Comparison of ENCODE assay signal across 2 cellular contexts in the genomic region with DNA sequence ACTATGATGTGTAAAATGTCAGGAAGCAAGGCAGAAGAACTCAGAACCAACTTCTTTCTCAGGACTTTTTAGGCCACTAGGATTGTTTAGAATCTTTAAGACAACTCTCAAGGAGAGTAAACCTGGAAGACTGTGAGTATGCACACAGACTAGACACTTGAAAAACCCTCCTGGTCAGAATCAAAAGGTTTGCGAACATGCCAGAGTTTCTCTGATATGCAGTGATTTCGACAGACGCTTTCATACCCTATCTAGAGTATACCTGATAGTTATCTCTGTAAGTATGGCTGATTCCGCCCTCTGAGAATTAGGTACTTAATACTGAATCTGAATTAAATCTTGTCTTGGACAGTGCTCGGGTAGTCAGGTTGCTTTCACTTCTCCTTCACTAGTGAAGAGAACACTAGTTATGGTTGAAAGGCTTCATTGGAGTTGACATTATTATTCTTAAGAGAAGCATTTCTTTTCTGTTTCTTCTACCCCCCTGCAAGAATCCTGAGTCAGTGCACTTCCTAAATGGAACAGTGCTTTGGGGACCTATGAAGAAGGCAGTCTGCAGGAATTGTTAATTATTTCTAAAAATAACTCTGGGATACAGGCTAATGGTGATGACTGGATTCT.
TF ChIP-seq lines count a peak whose summit lies in the region.

No MANE protein-coding gene starts in this region.

TF ChIP-seq in HEK293, 187 proteins besides CTCF, POLR2A, EP300 and RAD21:
- TF ChIP-seq TRIM28 (IDR thresholded peaks at IDR 0.05; ENCODE audit: borderline replicate concordance, low read length) (no peak), ZBTB1 (tag by site-specific recombination; IDR thresholded peaks at IDR 0.05) (no peak), GLIS1 (tag by site-specific recombination; IDR thresholded peaks at IDR 0.05) (peak; percentile 77), SP7 (tag by site-specific recombination; IDR thresholded peaks at IDR 0.05) (no peak), ZNF239 (tag by site-specific recombination; IDR thresholded peaks at IDR 0.05) (no peak), ZNF174 (tag by site-specific recombination; IDR thresholded peaks at IDR 0.05) (no peak)

TF ChIP-seq in GM12878, 131 proteins besides CTCF, POLR2A, EP300 and RAD21:
- TF ChIP-seq SPI1 (IDR thresholded peaks at IDR 0.05; ENCODE audit: borderline replicate concordance, insufficient read depth, low read depth, low read length): peak; percentile 52; the same call in 1 of the 2 replicates
- TF ChIP-seq, protein P1, sequence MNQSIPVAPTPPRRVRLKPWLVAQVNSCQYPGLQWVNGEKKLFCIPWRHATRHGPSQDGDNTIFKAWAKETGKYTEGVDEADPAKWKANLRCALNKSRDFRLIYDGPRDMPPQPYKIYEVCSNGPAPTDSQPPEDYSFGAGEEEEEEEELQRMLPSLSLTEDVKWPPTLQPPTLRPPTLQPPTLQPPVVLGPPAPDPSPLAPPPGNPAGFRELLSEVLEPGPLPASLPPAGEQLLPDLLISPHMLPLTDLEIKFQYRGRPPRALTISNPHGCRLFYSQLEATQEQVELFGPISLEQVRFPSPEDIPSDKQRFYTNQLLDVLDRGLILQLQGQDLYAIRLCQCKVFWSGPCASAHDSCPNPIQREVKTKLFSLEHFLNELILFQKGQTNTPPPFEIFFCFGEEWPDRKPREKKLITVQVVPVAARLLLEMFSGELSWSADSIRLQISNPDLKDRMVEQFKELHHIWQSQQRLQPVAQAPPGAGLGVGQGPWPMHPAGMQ (IDR thresholded peaks at IDR 0.05; ENCODE audit: borderline replicate concordance): no peak
